Comparison of ENCODE assay signal across 22 cellular contexts in the genomic region with DNA sequence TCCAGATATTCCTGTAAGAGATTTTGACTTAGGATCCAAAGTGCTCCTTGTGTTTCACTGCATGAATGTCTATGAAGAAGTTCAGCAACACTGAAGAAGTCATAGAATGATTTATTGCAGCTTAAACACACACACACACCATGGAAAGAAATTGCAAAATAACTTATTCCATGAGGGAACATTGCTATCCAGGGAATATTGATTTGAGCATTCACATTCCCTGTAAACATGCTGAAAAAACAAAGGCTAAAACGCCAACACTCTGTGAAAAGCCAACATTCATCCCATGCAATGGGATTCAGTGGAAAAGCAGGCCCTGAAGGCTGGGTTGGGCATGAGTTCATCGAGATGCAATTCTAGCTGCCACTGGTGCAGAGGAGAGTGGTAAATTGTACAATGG.
"Had no signal": no experiment of that assay in that cellular context is flagged by ENCODE, and none has a peak within 500 bp of the region (broad histone marks: within the 10 kb centered on the region; RNA-seq: fewer than 3 reads in every experiment).

No MANE protein-coding gene starts in this region.

- DNase-seq: cerebellar nuclear complex; colonic mucosa; cortex of kidney; dermis blood vessel endothelial cell; dorsolateral prefrontal cortex; effector CD4-positive, alpha-beta T cell; effector CD8-positive, alpha-beta T cell; effector memory CD4-positive, alpha-beta T cell; effector memory CD8-positive, alpha-beta T cell; endodermal cell; erythroblast; esophagus squamous epithelium; foreskin fibroblast; foreskin keratinocyte; glutamatergic neuron; head of caudate nucleus; heart left ventricle; heart right ventricle had no signal

- H3K9me3 Mint-ChIP-seq: dendritic cell treated with granulocyte-macrophage colony-stimulating factor and Interleukin-4, amounts not matched to agents 40 ng/mL and 50 ng/mL, for 4 days; endodermal cell had no signal

- ATAC-seq: effector memory CD8-positive, alpha-beta T cell; esophagus mucosa; foreskin keratinocyte; gastroesophageal sphincter; heart left ventricle; heart right ventricle had no signal

- H3K4me1 ChIP-seq: colonic mucosa, gastroesophageal sphincter, heart left ventricle, heart right ventricle had no signal

- H3K27ac Mint-ChIP-seq: dendritic cell treated with granulocyte-macrophage colony-stimulating factor and Interleukin-4, amounts not matched to agents 40 ng/mL and 50 ng/mL, for 4 days; effector memory CD8-positive, alpha-beta T cell; endodermal cell had no signal

- H3K4me3 Mint-ChIP-seq: dendritic cell treated with granulocyte-macrophage colony-stimulating factor and Interleukin-4, amounts not matched to agents 40 ng/mL and 50 ng/mL, for 4 days; effector memory CD8-positive, alpha-beta T cell; endodermal cell had no signal

- H3K4me3 ChIP-seq: colonic mucosa, dorsolateral prefrontal cortex, esophagus squamous epithelium, gastroesophageal sphincter, heart left ventricle, heart right ventricle had no signal

- H3K27ac ChIP-seq: colonic mucosa, dorsolateral prefrontal cortex, epithelial cell of prostate, esophagus squamous epithelium, foreskin keratinocyte, gastroesophageal sphincter, heart left ventricle, heart right ventricle had no signal

- H3K36me3 ChIP-seq: colonic mucosa, esophagus squamous epithelium, gastroesophageal sphincter, heart left ventricle, heart right ventricle had no signal

- H3K27me3 ChIP-seq: colonic mucosa, foreskin keratinocyte had no signal

- H3K9me3 ChIP-seq: colonic mucosa, esophagus squamous epithelium, gastroesophageal sphincter, heart left ventricle, heart right ventricle had no signal
